Comparison of ENCODE assay signal across 35 cellular contexts in genomic region chr20:3245711-3246110, GRCh38.
"Had no signal": no experiment of that assay in that cellular context is flagged by ENCODE, and none has a peak within 500 bp of the region (broad histone marks: within the 10 kb centered on the region; RNA-seq: fewer than 3 reads in every experiment).

No MANE protein-coding gene starts in this region.

- DNase-seq: activated CD4-positive, alpha-beta memory T cell treated with anti-CD3 and anti-CD28 coated beads for 36 hours; activated CD4-positive, alpha-beta T cell treated with anti-CD3 and anti-CD28 coated beads for 36 hours; activated CD4-positive, alpha-beta T cell treated with anti-CD3 and anti-CD28 coated beads, Interleukin-2, amount 10 ng/mL, durations not matched to agents 24 days and 14 days; activated CD4-positive, CD25-positive, alpha-beta regulatory T cell; activated CD4-positive, CD25-positive, alpha-beta regulatory T cell treated with anti-CD3 and anti-CD28 coated beads, Interleukin-2, amount 50 U/mL, for 72 hours; activated CD8-positive, alpha-beta memory T cell treated with anti-CD3 and anti-CD28 coated beads, Interleukin-2, amount 10 ng/mL, durations not matched to agents 7 days and 5 days; activated CD8-positive, alpha-beta memory T cell treated with anti-CD3 and anti-CD28 coated beads, Interleukin-2, amount 50 U/mL, for 4 hours; activated CD8-positive, alpha-beta T cell treated with anti-CD3 and anti-CD28 coated beads, Interleukin-2, amount 10 ng/mL, durations not matched to agents 7 days and 5 days; activated effector memory CD4-positive, alpha-beta T cell treated with anti-CD3 and anti-CD28 coated beads, Interleukin-2, amount 50 U/mL, for 16 hours; activated naive CD4-positive, alpha-beta T cell treated with anti-CD3 and anti-CD28 coated beads for 36 hours; activated T-cell treated with anti-CD3 and anti-CD28 coated beads, Interleukin-2, amount 50 U/mL, for 1 hour; activated T-cell treated with anti-CD3 and anti-CD28 coated beads, Interleukin-2, amount 50 U/mL, for 48 hours; dorsolateral prefrontal cortex; effector memory CD8-positive, alpha-beta T cell; esophagus squamous epithelium; foreskin melanocyte; heart right ventricle; SW 1271; T-cell; T1000 had no signal

- H3K4me1 Mint-ChIP-seq: central memory CD8-positive, alpha-beta T cell had no signal

- H3K4me3 Mint-ChIP-seq: activated CD4-positive, alpha-beta memory T cell treated with anti-CD3 and anti-CD28 coated beads for 36 hours; activated CD4-positive, alpha-beta T cell treated with anti-CD3 and anti-CD28 coated beads for 36 hours; activated CD4-positive, alpha-beta T cell treated with anti-CD3 and anti-CD28 coated beads, Interleukin-2, amount 10 ng/mL, durations not matched to agents 24 days and 14 days; activated CD8-positive, alpha-beta memory T cell treated with anti-CD3 and anti-CD28 coated beads, Interleukin-2, amount 10 ng/mL, durations not matched to agents 7 days and 5 days; activated CD8-positive, alpha-beta T cell treated with anti-CD3 and anti-CD28 coated beads, Interleukin-2, amount 10 ng/mL, durations not matched to agents 7 days and 5 days; activated naive CD4-positive, alpha-beta T cell treated with anti-CD3 and anti-CD28 coated beads for 36 hours; activated naive CD8-positive, alpha-beta T cell; activated T-helper 1 cell treated with anti-CD3 and anti-CD28 coated beads, Interleukin-12 subunit alpha, Interleukin-12 subunit beta, Interleukin-2, Interleukin-4 antibody, amounts not matched to agents 30 ng/mL and 10 ng/mL and 1 ng/mL, durations not matched to agents 14 hours and 24 hours and 36 hours; brain; central memory CD8-positive, alpha-beta T cell; dendritic cell treated with granulocyte-macrophage colony-stimulating factor and Interleukin-4, amounts not matched to agents 40 ng/mL and 50 ng/mL, for 4 days; effector memory CD8-positive, alpha-beta T cell; T-cell; T-helper 1 cell treated with Interleukin-12 subunit alpha and Interleukin-12 subunit beta and Interleukin-4 antibody, amounts not matched to agents 30 μg/mL and 1 μg/mL, for 36 hours; T-helper 2 cell treated with Interferon-gamma antibody and Interleukin-4, amounts not matched to agents 5 μg/mL and 100 μg/mL, for 36 hours had no signal

- FAIRE-seq: bronchial epithelial cell, endometrium, endothelial cell of umbilical vein had no signal

- H3K36me3 Mint-ChIP-seq: activated CD4-positive, alpha-beta memory T cell treated with anti-CD3 and anti-CD28 coated beads for 36 hours; activated CD8-positive, alpha-beta memory T cell treated with anti-CD3 and anti-CD28 coated beads, Interleukin-2, amount 10 ng/mL, durations not matched to agents 7 days and 5 days; activated naive CD8-positive, alpha-beta T cell; T-cell had no signal

- H3K27ac Mint-ChIP-seq: activated CD4-positive, alpha-beta memory T cell treated with anti-CD3 and anti-CD28 coated beads for 36 hours; activated CD4-positive, alpha-beta T cell treated with anti-CD3 and anti-CD28 coated beads for 36 hours; activated CD4-positive, alpha-beta T cell treated with anti-CD3 and anti-CD28 coated beads, Interleukin-2, amount 10 ng/mL, durations not matched to agents 24 days and 14 days; activated CD8-positive, alpha-beta memory T cell treated with anti-CD3 and anti-CD28 coated beads, Interleukin-2, amount 10 ng/mL, durations not matched to agents 7 days and 5 days; activated CD8-positive, alpha-beta T cell treated with anti-CD3 and anti-CD28 coated beads, Interleukin-2, amount 10 ng/mL, durations not matched to agents 7 days and 5 days; activated naive CD4-positive, alpha-beta T cell treated with anti-CD3 and anti-CD28 coated beads for 36 hours; activated naive CD8-positive, alpha-beta T cell; activated T-helper 1 cell treated with anti-CD3 and anti-CD28 coated beads, Interleukin-12 subunit alpha, Interleukin-12 subunit beta, Interleukin-2, Interleukin-4 antibody, amounts not matched to agents 30 ng/mL and 10 ng/mL and 1 ng/mL, durations not matched to agents 14 hours and 24 hours and 36 hours; activated T-helper 2 cell treated with anti-CD3 and anti-CD28 coated beads, Interferon-gamma antibody, Interleukin-2, Interleukin-4, amounts not matched to agents 10 μg/mL and 5 μg/mL and 100 μg/mL, durations not matched to agents 14 hours and 24 hours and 36 hours; brain; dendritic cell treated with granulocyte-macrophage colony-stimulating factor and Interleukin-4, amounts not matched to agents 40 ng/mL and 50 ng/mL, for 4 days; effector memory CD8-positive, alpha-beta T cell; T-cell; T-helper 1 cell treated with Interleukin-12 subunit alpha and Interleukin-12 subunit beta and Interleukin-4 antibody, amounts not matched to agents 30 μg/mL and 1 μg/mL, for 36 hours; T-helper 2 cell treated with Interferon-gamma antibody and Interleukin-4, amounts not matched to agents 5 μg/mL and 100 μg/mL, for 36 hours had no signal

- H3K27ac ChIP-seq: ascending aorta, coronary artery, dorsolateral prefrontal cortex, epithelial cell of prostate, esophagus squamous epithelium, gastroesophageal sphincter, heart right ventricle had no signal

- H3K9me3 Mint-ChIP-seq: activated CD4-positive, alpha-beta memory T cell treated with anti-CD3 and anti-CD28 coated beads for 36 hours; activated CD4-positive, alpha-beta T cell treated with anti-CD3 and anti-CD28 coated beads, Interleukin-2, amount 10 ng/mL, durations not matched to agents 24 days and 14 days; activated naive CD4-positive, alpha-beta T cell treated with anti-CD3 and anti-CD28 coated beads for 36 hours; activated T-helper 1 cell treated with anti-CD3 and anti-CD28 coated beads, Interleukin-12 subunit alpha, Interleukin-12 subunit beta, Interleukin-2, Interleukin-4 antibody, amounts not matched to agents 30 ng/mL and 10 ng/mL and 1 ng/mL, durations not matched to agents 14 hours and 24 hours and 36 hours; activated T-helper 2 cell treated with anti-CD3 and anti-CD28 coated beads, Interferon-gamma antibody, Interleukin-2, Interleukin-4, amounts not matched to agents 10 μg/mL and 5 μg/mL and 100 μg/mL, durations not matched to agents 14 hours and 24 hours and 36 hours; central memory CD8-positive, alpha-beta T cell; dendritic cell treated with granulocyte-macrophage colony-stimulating factor and Interleukin-4, amounts not matched to agents 40 ng/mL and 50 ng/mL, for 4 days; effector memory CD8-positive, alpha-beta T cell; T-cell; T-helper 1 cell treated with Interleukin-12 subunit alpha and Interleukin-12 subunit beta and Interleukin-4 antibody, amounts not matched to agents 30 μg/mL and 1 μg/mL, for 36 hours; T-helper 2 cell treated with Interferon-gamma antibody and Interleukin-4, amounts not matched to agents 5 μg/mL and 100 μg/mL, for 36 hours had no signal

- H3K27me3 ChIP-seq: ascending aorta had no signal

- ATAC-seq: activated CD4-positive, alpha-beta T cell treated with anti-CD3 and anti-CD28 coated beads for 36 hours; activated CD8-positive, alpha-beta memory T cell treated with anti-CD3 and anti-CD28 coated beads, Interleukin-2, amount 10 ng/mL, durations not matched to agents 7 days and 5 days; activated CD8-positive, alpha-beta T cell treated with anti-CD3 and anti-CD28 coated beads, Interleukin-2, amount 10 ng/mL, durations not matched to agents 7 days and 5 days; effector memory CD8-positive, alpha-beta T cell; gastroesophageal sphincter; heart right ventricle; T-cell had no signal

- H3K9me3 ChIP-seq: ascending aorta, esophagus squamous epithelium, gastroesophageal sphincter, heart right ventricle had no signal

- H3K4me3 ChIP-seq: ascending aorta, coronary artery, dorsolateral prefrontal cortex, esophagus squamous epithelium, gastroesophageal sphincter, heart right ventricle had no signal
